ENCODE assay signal across 8 cellular contexts in the genomic region with DNA sequence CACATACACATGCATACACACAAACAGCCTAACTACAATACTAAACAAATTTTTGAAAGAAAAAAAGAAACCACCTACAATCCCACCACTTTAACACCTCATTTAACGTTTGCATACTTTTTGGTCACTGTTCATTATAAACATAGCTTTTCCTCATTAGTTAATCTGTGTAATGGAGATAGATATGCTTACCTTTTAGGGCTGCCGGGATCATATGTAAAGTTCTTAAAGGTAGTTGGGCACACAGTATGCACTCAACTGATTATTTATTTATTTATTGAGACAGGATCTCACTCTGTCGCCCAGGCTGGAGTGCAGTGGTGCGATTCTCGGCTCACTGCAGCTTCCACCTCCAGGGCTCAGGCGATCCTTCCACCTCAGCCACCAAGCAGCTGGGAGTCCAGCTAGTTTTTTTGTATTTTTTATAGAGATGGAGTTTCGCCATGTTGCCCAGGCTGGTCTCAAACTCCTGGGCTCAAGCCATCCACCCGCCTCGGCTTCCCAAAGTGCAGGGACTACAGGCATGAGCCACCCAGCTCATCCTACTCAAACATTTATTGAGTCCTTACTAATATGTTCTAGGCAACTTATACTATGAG. TPM values are rescaled to one million over a fixed set of nuclear protein-coding genes. Genes with fewer than 3 reads are reported as not detected.
DNase-seq lines count a peak whose midpoint lies in the region; ATAC-seq lines count a peak whose summit lies in the region.

No MANE protein-coding gene starts in this region.

- peaks cover 9% of the 10 kb centered on the region for H3K36me3 ChIP-seq in ACC112 (ENCODE audit: insufficient read depth, low read length)
- H3K36me3 ChIP-seq in mucosa of stomach (ENCODE audit: control insufficient read depth, insufficient read depth, low read length) = no peaks in the 10 kb centered on the region

- H3K4me1 ChIP-seq in ACC112 (ENCODE audit: control insufficient read depth, insufficient read depth, low read length, unreplicated experiment) (peaks cover 25% of the 10 kb centered on the region), mucosa of stomach (ENCODE audit: control insufficient read depth, insufficient read depth, low read length) (peaks cover 18% of the 10 kb centered on the region)

- H3K4me3 ChIP-seq in ACC112 (ENCODE audit: low read depth, low read length) (peak overlapping the region; percentile 64), mucosa of stomach (ENCODE audit: low read length) (peak overlapping the region; percentile 31)

- peak overlapping the region; percentile 64 for H3K9ac ChIP-seq in mucosa of stomach (ENCODE audit: low read length)

- H3K9me3 ChIP-seq in mucosa of stomach (ENCODE audit: control insufficient read depth, low read length) = no peaks in the 10 kb centered on the region

- H3K36me3 Mint-ChIP-seq in IgD-negative memory B cell = peaks cover 14% of the 10 kb centered on the region

- DNase-seq in activated CD8-positive, alpha-beta memory T cell treated with anti-CD3 and anti-CD28 coated beads for 24 hours = no peak
- DNase-seq in stimulated activated CD4-positive, alpha-beta T cell treated with anti-CD3 and anti-CD28 coated beads, Interleukin-12 subunit alpha, Interleukin-12 subunit beta, amount 100 ng/mL, for 4 hours = no peak
- DNase-seq in islet precursor cell = no peak

- H3K9me3 Mint-ChIP-seq in IgD-negative memory B cell = no peaks in the 10 kb centered on the region

- H3K27ac ChIP-seq in ACC112 (ENCODE audit: low read depth, low read length) (peak overlapping the region; percentile 54), cingulate gyrus (ENCODE audit: low read depth, low read length) (peak overlapping the region; percentile 83)

- H3K27me3 ChIP-seq in ACC112 (ENCODE audit: insufficient read depth, low read length) (no peaks in the 10 kb centered on the region), mucosa of stomach (ENCODE audit: control insufficient read depth, insufficient read depth, low read length) (no peaks in the 10 kb centered on the region)

- peaks cover 40 to 57% (median 52%) of the 10 kb centered on the region in 3 donors for H3K4me1 Mint-ChIP-seq in IgD-negative memory B cell

- no peaks in the 10 kb centered on the region for H3K27me3 Mint-ChIP-seq in IgD-negative memory B cell

- peak overlapping the region; percentile 98 to 99 (median 99) for H3K27ac Mint-ChIP-seq in IgD-negative memory B cell

- peaks cover 41% of the 10 kb centered on the region for H3K79me2 ChIP-seq in ACC112 (ENCODE audit: control insufficient read depth, insufficient read depth, low read length, unreplicated experiment)

- no peak overlapping the region for H2AFZ ChIP-seq in ACC112 (ENCODE audit: low read length, unreplicated experiment)

- no peak for ATAC-seq in GM21390 (IDR thresholded peaks at IDR 0.05; ENCODE audit: unreplicated experiment)

- peak overlapping the region; percentile 95 to 99 (median 98) for H3K4me3 Mint-ChIP-seq in IgD-negative memory B cell

RNA-seq across cellular contexts. Expression of a gene that starts 0.7 kb away (rescaled TPM):
- polyA plus RNA-seq in IgD-negative memory B cell = 47.0 TPM

RNA-seq across cellular contexts. Expression of a gene that starts 17.7 kb away (rescaled TPM):
- polyA plus RNA-seq in IgD-negative memory B cell = 22.3 TPM
